8 cellular contexts compared by ENCODE assay signal in genomic region chr12:121917950-121918678, GRCh38. TPM values are rescaled to one million over a fixed set of nuclear protein-coding genes. Genes with fewer than 3 reads are reported as not detected.
DNase-seq lines count a peak whose midpoint lies in the region; ATAC-seq and TF ChIP-seq lines count a peak whose summit lies in the region.

CFAP251 (plus strand) TSS chr12:121918592; CDS start chr12:121921306, 2,714 bp downstream.

- H3K9ac ChIP-seq in duodenal mucosa (ENCODE audit: low read depth in 1 of 2, low read length in 2 of 2), result peak within 1 kb of the TSS; percentile 64 to 71

- peak; percentile 23 for TF ChIP-seq POLR2A in GM15510 (IDR thresholded peaks at IDR 0.05; ENCODE audit: borderline replicate concordance, extremely low read depth, insufficient read length)

- peaks cover 5 to 9% of the 10 kb centered on the region in 2 donors for H3K4me1 ChIP-seq in duodenal mucosa (ENCODE audit: control insufficient read depth in 1 of 2, insufficient read depth in 2 of 2, low read length in 2 of 2)
- H3K4me1 ChIP-seq in lung (ENCODE audit: control insufficient read depth in 2 of 2, insufficient read depth in 2 of 2, low read length in 2 of 2), result peaks cover 0 to 5% of the 10 kb centered on the region in 2 donors

- H3K9me3 ChIP-seq in duodenal mucosa (ENCODE audit: control insufficient read depth in 1 of 2, low read length in 2 of 2), result no peaks in the 10 kb centered on the region
- H3K9me3 ChIP-seq in lung (ENCODE audit: control insufficient read depth in 2 of 2, insufficient read depth in 1 of 2, low read length in 1 of 2), result no peaks in the 10 kb centered on the region

- H3K36me3 ChIP-seq in duodenal mucosa (ENCODE audit: control insufficient read depth in 1 of 2, insufficient read depth in 2 of 2, low read length in 2 of 2) (peaks cover 0 to 23% of the 10 kb centered on the region in 2 donors), lung (ENCODE audit: control insufficient read depth in 2 of 2, insufficient read depth in 2 of 2, low read length in 2 of 2) (peaks cover 11 to 19% of the 10 kb centered on the region in 2 donors)

- WGBS in lung, 2 donors, result 19% methylated on average over 41 of the region's 41 CpGs

- TF ChIP-seq CTCF in lung (IDR thresholded peaks at IDR 0.05; ENCODE audit: control extremely low read depth, extremely low read depth), result peak; percentile 80

- peak; percentile 92 for ATAC-seq in HG02943 (IDR thresholded peaks at IDR 0.05; ENCODE audit: low read depth, unreplicated experiment)
- ATAC-seq in lung (ENCODE audit: insufficient read depth, low FRiP score), result peak; percentile 59

- H3K4me3 ChIP-seq in duodenal mucosa (ENCODE audit: low read depth in 1 of 2, low read length in 2 of 2) (peak within 1 kb of the TSS; percentile 71 to 72), lung (peak within 1 kb of the TSS; percentile 35)

- in situ Hi-C loops in KBM-7 (cut with MboI; ENCODE audit: low pct_unique_long_range_greater_than_20kb, low sequenced_read_pairs), result no loop called here

- H3K27me3 ChIP-seq in duodenal mucosa (ENCODE audit: control insufficient read depth in 1 of 2, insufficient read depth in 2 of 2, low read length in 2 of 2) (no peaks in the 10 kb centered on the region), lung (ENCODE audit: control insufficient read depth, insufficient read depth) (no peaks in the 10 kb centered on the region)

- DNase-seq in NCI-H2107 treated with DMSO at 0.1 percent for 48 hours (lab: John Stamatoyannopoulos, UW; ENCODE audit: unreplicated experiment) (peak; percentile 91), lung (ENCODE audit: low spot score) (peak; percentile 94), KBM-7 (no peak)
- DNase-seq in activated CD4-positive, alpha-beta T cell treated with anti-CD3 and anti-CD28 coated beads, Interleukin-2, amount 50 U/mL, for 4 hours, result peak; percentile 93
- DNase-seq in stimulated activated CD4-positive, alpha-beta T cell treated with anti-CD3 and anti-CD28 coated beads, TNF-alpha, amount 100 ng/mL, for 24 hours (ENCODE audit: low read depth in 3 of 3), result peak; percentile 89 to 96 (median 92)

- H3K27ac ChIP-seq in duodenal mucosa (ENCODE audit: low read depth, low read length) (no peak within 1 kb of the TSS), lung (ENCODE audit: low read depth in 1 of 2, low read length in 1 of 2) (peak within 1 kb of the TSS; percentile 59 to 84)

RNA-seq across cellular contexts. Expression of gene CFAP251, which starts in this region (rescaled TPM):
- 10 to 100 TPM; 24.0 to 35.4 TPM for total RNA-seq in lung
- polyA plus RNA-seq in lung, result 1 to 10 TPM; 6.9 to 7.2 TPM
